ENCODE assay signal across 8 cellular contexts in genomic region chr12:85575115-85576096, GRCh38.
A peak's percentile ranks its signal among the peaks of the same experiment; 100 is the strongest.
DNase-seq lines count a peak whose midpoint lies in the region; ATAC-seq and TF ChIP-seq lines count a peak whose summit lies in the region.

No MANE protein-coding gene starts in this region.

- H3K36me3 ChIP-seq in H7 (replicated peaks; ENCODE audit: control insufficient read depth, insufficient read depth, low read length): no peaks in the 10 kb centered on the region
- no peaks in the 10 kb centered on the region for H3K36me3 ChIP-seq in lower lobe of right lung
- no peaks in the 10 kb centered on the region for H3K36me3 ChIP-seq in CD4-positive, alpha-beta memory T cell (ENCODE audit: insufficient read depth, low read length)

- no peaks in the 10 kb centered on the region for H3K9me3 ChIP-seq in lower lobe of right lung
- no peaks in the 10 kb centered on the region for H3K9me3 ChIP-seq in CD4-positive, alpha-beta memory T cell (ENCODE audit: control insufficient read depth in 1 of 2, low read length in 2 of 2)

- no peaks in the 10 kb centered on the region for H3K36me3 Mint-ChIP-seq in CD4-positive, alpha-beta memory T cell

- no peaks in the 10 kb centered on the region for H3K27me3 Mint-ChIP-seq in CD4-positive, alpha-beta memory T cell

- intact Hi-C loops in lower lobe of right lung (cut with DNase I): loop anchor here (5.0 kb wide), 1 partner anchor 292 kb away; no protein-coding TSS in a partner anchor
- intact Hi-C loops in CD4-positive, alpha-beta memory T cell (cut with micrococcal nuclease): no loop called here

- no peak for TF ChIP-seq EP300 in Ishikawa (IDR thresholded peaks at IDR 0.05; ENCODE audit: borderline replicate concordance)

- peak; percentile 78 for TF ChIP-seq RAD21 in Ishikawa (IDR thresholded peaks at IDR 0.05; ENCODE audit: low read depth)

- H3K4me3 Mint-ChIP-seq in CD4-positive, alpha-beta memory T cell: no peak overlapping the region

- POLR2A ChIA-PET in GM10248 (lab: Yijun Ruan, JAX): no interaction called here
- POLR2A ChIA-PET in CD4-positive, alpha-beta memory T cell (lab: Charles Lee; ENCODE audit: partially characterized antibody): no interaction called here

- ATAC-seq in lower lobe of right lung: peak; percentile 62 to 82

- no peaks in the 10 kb centered on the region for H3K4me1 Mint-ChIP-seq in CD4-positive, alpha-beta memory T cell

- H3K27ac ChIP-seq in 22Rv1 (no peak overlapping the region), lower lobe of right lung (no peak overlapping the region)
- H3K27ac ChIP-seq in CD4-positive, alpha-beta memory T cell (ENCODE audit: low read depth, low read length): no peak overlapping the region

- DNase-seq in GM10248 (ENCODE audit: extremely low spot score) (peak; percentile 44), H7 (peak; percentile 13), OCI-M1 (lab: John Stamatoyannopoulos, UW) (peak; percentile 85), dermis blood vessel endothelial cell (peak; percentile 86), lower lobe of right lung (no peak)
- DNase-seq in CD4-positive, alpha-beta memory T cell: no peak

- peaks cover 0 to 3% (median 0%) of the 10 kb centered on the region in 8 donors for H3K9me3 Mint-ChIP-seq in CD4-positive, alpha-beta memory T cell

- H3K27ac Mint-ChIP-seq in CD4-positive, alpha-beta memory T cell: no peak overlapping the region

- no peaks in the 10 kb centered on the region for H3K4me1 ChIP-seq in lower lobe of right lung
- no peaks in the 10 kb centered on the region for H3K4me1 ChIP-seq in CD4-positive, alpha-beta memory T cell (ENCODE audit: insufficient read depth, low read length)

- no peaks in the 10 kb centered on the region for H3K27me3 ChIP-seq in H7 (ENCODE audit: control insufficient read depth, insufficient read depth, low read length)
- no peaks in the 10 kb centered on the region for H3K27me3 ChIP-seq in lower lobe of right lung (ENCODE audit: low read depth)
- no peaks in the 10 kb centered on the region for H3K27me3 ChIP-seq in CD4-positive, alpha-beta memory T cell (ENCODE audit: insufficient read depth, low read length)

- TF ChIP-seq CTCF in 22Rv1 (IDR thresholded peaks at IDR 0.05) (peak; percentile 87), GM10248 (IDR thresholded peaks at IDR 0.05; ENCODE audit: control extremely low read depth, extremely low read depth, low read depth, missing control alignments) (peak; percentile 65), lower lobe of right lung (IDR thresholded peaks at IDR 0.05) (peak; percentile 69)

- H3K4me3 ChIP-seq in H7 (ENCODE audit: insufficient read depth, low read depth, low read length): no peak overlapping the region
- no peak overlapping the region for H3K4me3 ChIP-seq in lower lobe of right lung
- H3K4me3 ChIP-seq in CD4-positive, alpha-beta memory T cell (ENCODE audit: low read length in 2 of 2): no peak overlapping the region

- CTCF ChIA-PET in GM10248 (lab: Yijun Ruan, JAX): interaction anchor here (0.6 to 4.0 kb wide), 13 partner anchors 8 to 296 kb away, joined by 3 to 34 read pairs (median 4); no protein-coding TSS in a partner anchor
- CTCF ChIA-PET in CD4-positive, alpha-beta memory T cell (lab: Charles Lee; ENCODE audit: partially characterized antibody): no interaction called here

TF ChIP-seq in Ishikawa, 13 proteins besides CTCF, POLR2A, EP300 and RAD21:
- TF ChIP-seq NFIC (IDR thresholded peaks at IDR 0.05) (no peak), CEBPB (IDR thresholded peaks at IDR 0.05) (no peak), YY1 (IDR thresholded peaks at IDR 0.05; ENCODE audit: low read depth) (no peak), TCF12 (IDR thresholded peaks at IDR 0.05; ENCODE audit: low read depth) (no peak), CREB1 (IDR thresholded peaks at IDR 0.05; ENCODE audit: low read depth) (no peak), USF1 (IDR thresholded peaks at IDR 0.05) (no peak), ZBTB7A (IDR thresholded peaks at IDR 0.05; ENCODE audit: low read depth) (no peak), TAF1 (IDR thresholded peaks at IDR 0.05; ENCODE audit: low read depth) (no peak), FOXM1 (IDR thresholded peaks at IDR 0.05; ENCODE audit: borderline replicate concordance, low read depth) (no peak), EGR1 (IDR thresholded peaks at IDR 0.05) (no peak), TEAD4 (IDR thresholded peaks at IDR 0.05) (no peak), REST (IDR thresholded peaks at IDR 0.05; ENCODE audit: low read depth) (no peak), MAX (IDR thresholded peaks at IDR 0.05) (no peak)

Comparison
In these comparisons a context has a peak if more than half of its experiments do, and no peak if none do; other contexts are left out.
1. DNase-seq: peak in GM10248 (single experiment), H7 (single experiment), OCI-M1 (single experiment) and dermis blood vessel endothelial cell (single experiment); none in lower lobe of right lung (single experiment) and CD4-positive, alpha-beta memory T cell (0 of 5).
2. Peak in every context shown above with its lines, with median percentiles within 50 percentile points of each other: CTCF ChIP-seq.